Comparison of ENCODE assay signal across 30 cellular contexts in the genomic region with DNA sequence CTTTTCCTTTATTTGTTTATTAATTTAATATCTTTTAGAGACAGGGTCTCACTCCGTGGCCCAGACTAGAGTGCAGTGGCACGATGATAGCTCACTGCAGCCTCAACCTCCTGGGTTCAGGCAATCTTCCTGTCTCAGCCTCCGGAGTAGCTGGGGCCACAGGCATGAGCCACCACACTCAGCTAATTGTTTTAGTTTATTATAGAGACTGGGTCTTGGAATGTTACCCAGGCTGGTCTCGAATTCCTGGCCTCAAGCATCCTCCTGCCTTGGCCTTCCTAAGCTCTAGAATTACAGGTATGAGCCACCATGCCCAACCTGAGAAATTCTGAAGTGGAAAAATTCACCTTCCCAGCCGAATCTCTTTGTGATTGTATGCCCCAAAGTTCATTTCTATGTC.
"Had no signal": no experiment of that assay in that cellular context is flagged by ENCODE, and none has a peak within 500 bp of the region (broad histone marks: within the 10 kb centered on the region; RNA-seq: fewer than 3 reads in every experiment).

No MANE protein-coding gene starts in this region.

- H3K36me3 ChIP-seq: ascending aorta, cardiac muscle cell, colonic mucosa, esophagus squamous epithelium, stomach, thyroid gland had no signal

- H3K27ac ChIP-seq: ascending aorta, cardiac muscle cell, colonic mucosa, epithelial cell of prostate, esophagus squamous epithelium, parathyroid adenoma, thyroid gland had no signal

- H3K4me3 Mint-ChIP-seq: activated CD4-positive, alpha-beta T cell treated with anti-CD3 and anti-CD28 coated beads for 36 hours; activated naive CD4-positive, alpha-beta T cell treated with anti-CD3 and anti-CD28 coated beads, Interleukin-2, amount 10 ng/mL, durations not matched to agents 7 days and 5 days; activated naive CD8-positive, alpha-beta T cell treated with anti-CD3 and anti-CD28 coated beads, Interleukin-2, amount 10 ng/mL, durations not matched to agents 7 days and 5 days; brain; mesothelial cell of epicardium; naive thymus-derived CD4-positive, alpha-beta T cell; neural crest cell; stimulated activated naive B cell treated with anti-CD40 and anti-IgM and Interleukin-4, amounts not matched to agents 10 μg/mL and 1 μg/mL and 100 μg/mL, for 72 hours; T-helper 2 cell treated with Interferon-gamma antibody and Interleukin-4, amounts not matched to agents 5 μg/mL and 100 μg/mL, for 36 hours had no signal

- H3K27ac Mint-ChIP-seq: activated CD4-positive, alpha-beta T cell treated with anti-CD3 and anti-CD28 coated beads for 36 hours; activated naive CD4-positive, alpha-beta T cell treated with anti-CD3 and anti-CD28 coated beads, Interleukin-2, amount 10 ng/mL, durations not matched to agents 7 days and 5 days; activated naive CD8-positive, alpha-beta T cell treated with anti-CD3 and anti-CD28 coated beads, Interleukin-2, amount 10 ng/mL, durations not matched to agents 7 days and 5 days; mesothelial cell of epicardium; naive thymus-derived CD4-positive, alpha-beta T cell; stimulated activated naive B cell treated with anti-CD40 and anti-IgM and Interleukin-4, amounts not matched to agents 10 μg/mL and 1 μg/mL and 100 μg/mL, for 72 hours; T-helper 2 cell treated with Interferon-gamma antibody and Interleukin-4, amounts not matched to agents 5 μg/mL and 100 μg/mL, for 36 hours had no signal

- H3K4me3 ChIP-seq: ascending aorta, cardiac muscle cell, colonic mucosa, esophagus squamous epithelium, stomach, thyroid gland had no signal

- ATAC-seq: activated CD4-positive, alpha-beta T cell treated with anti-CD3 and anti-CD28 coated beads for 36 hours; left ventricle myocardium superior; naive thymus-derived CD4-positive, alpha-beta T cell; right cardiac atrium; stimulated activated naive B cell treated with anti-CD40 and anti-IgM and Interleukin-4, amounts not matched to agents 10 μg/mL and 1 μg/mL and 100 μg/mL, for 72 hours had no signal

- H3K4me1 Mint-ChIP-seq: activated naive CD4-positive, alpha-beta T cell treated with anti-CD3 and anti-CD28 coated beads, Interleukin-2, amount 10 ng/mL, durations not matched to agents 7 days and 5 days had no signal

- H3K9me3 Mint-ChIP-seq: activated naive CD4-positive, alpha-beta T cell treated with anti-CD3 and anti-CD28 coated beads, Interleukin-2, amount 10 ng/mL, durations not matched to agents 7 days and 5 days; activated naive CD8-positive, alpha-beta T cell treated with anti-CD3 and anti-CD28 coated beads, Interleukin-2, amount 10 ng/mL, durations not matched to agents 7 days and 5 days; mesothelial cell of epicardium; naive thymus-derived CD4-positive, alpha-beta T cell; T-helper 2 cell treated with Interferon-gamma antibody and Interleukin-4, amounts not matched to agents 5 μg/mL and 100 μg/mL, for 36 hours had no signal

- H3K9me3 ChIP-seq: ascending aorta, colonic mucosa, esophagus squamous epithelium, stomach, thyroid gland had no signal

- DNase-seq: activated CD4-positive, alpha-beta T cell treated with anti-CD3 and anti-CD28 coated beads for 36 hours; activated CD4-positive, alpha-beta T cell treated with anti-CD3 and anti-CD28 coated beads, Interleukin-2, amount 50 U/mL, for 4 hours; activated CD4-positive, CD25-positive, alpha-beta regulatory T cell; activated CD8-positive, alpha-beta memory T cell treated with anti-CD3 and anti-CD28 coated beads for 24 hours; activated gamma-delta T cell; activated naive CD4-positive, alpha-beta T cell treated with anti-CD3 and anti-CD28 coated beads, Interleukin-2, amount 10 ng/mL, durations not matched to agents 7 days and 5 days; activated naive CD8-positive, alpha-beta T cell treated with anti-CD3 and anti-CD28 coated beads, Interleukin-2, amount 10 ng/mL, durations not matched to agents 7 days and 5 days; cerebellar nuclear complex; colonic mucosa; effector CD8-positive, alpha-beta T cell; esophagus squamous epithelium; foreskin melanocyte; left ventricle myocardium superior; naive thymus-derived CD4-positive, alpha-beta T cell; occipital lobe; right cardiac atrium; stimulated activated CD4-positive, alpha-beta T cell treated with anti-CD3 and anti-CD28 coated beads, Interleukin-15, amount 100 ng/mL, for 24 hours; stimulated activated CD4-positive, alpha-beta T cell treated with anti-CD3 and anti-CD28 coated beads, Interleukin-2, amount 100 ng/mL, for 24 hours; stimulated activated naive B cell treated with anti-CD40 and anti-IgM and Interleukin-4, amounts not matched to agents 10 μg/mL and 1 μg/mL and 100 μg/mL, for 72 hours; stomach; T-helper 1 cell; thyroid gland had no signal

- H3K27me3 ChIP-seq: ascending aorta, cardiac muscle cell, colonic mucosa, esophagus squamous epithelium, stomach, thyroid gland had no signal

- H3K4me1 ChIP-seq: ascending aorta, esophagus squamous epithelium, parathyroid adenoma, thyroid gland had no signal

- H3K27me3 Mint-ChIP-seq: activated CD4-positive, alpha-beta T cell treated with anti-CD3 and anti-CD28 coated beads for 36 hours; activated naive CD4-positive, alpha-beta T cell treated with anti-CD3 and anti-CD28 coated beads, Interleukin-2, amount 10 ng/mL, durations not matched to agents 7 days and 5 days; activated naive CD8-positive, alpha-beta T cell treated with anti-CD3 and anti-CD28 coated beads, Interleukin-2, amount 10 ng/mL, durations not matched to agents 7 days and 5 days; brain; naive thymus-derived CD4-positive, alpha-beta T cell; stimulated activated naive B cell treated with anti-CD40 and anti-IgM and Interleukin-4, amounts not matched to agents 10 μg/mL and 1 μg/mL and 100 μg/mL, for 72 hours had no signal

- H3K36me3 Mint-ChIP-seq: activated naive CD4-positive, alpha-beta T cell treated with anti-CD3 and anti-CD28 coated beads, Interleukin-2, amount 10 ng/mL, durations not matched to agents 7 days and 5 days; activated naive CD8-positive, alpha-beta T cell treated with anti-CD3 and anti-CD28 coated beads, Interleukin-2, amount 10 ng/mL, durations not matched to agents 7 days and 5 days; brain; mesothelial cell of epicardium had no signal
